In the genomic region with DNA sequence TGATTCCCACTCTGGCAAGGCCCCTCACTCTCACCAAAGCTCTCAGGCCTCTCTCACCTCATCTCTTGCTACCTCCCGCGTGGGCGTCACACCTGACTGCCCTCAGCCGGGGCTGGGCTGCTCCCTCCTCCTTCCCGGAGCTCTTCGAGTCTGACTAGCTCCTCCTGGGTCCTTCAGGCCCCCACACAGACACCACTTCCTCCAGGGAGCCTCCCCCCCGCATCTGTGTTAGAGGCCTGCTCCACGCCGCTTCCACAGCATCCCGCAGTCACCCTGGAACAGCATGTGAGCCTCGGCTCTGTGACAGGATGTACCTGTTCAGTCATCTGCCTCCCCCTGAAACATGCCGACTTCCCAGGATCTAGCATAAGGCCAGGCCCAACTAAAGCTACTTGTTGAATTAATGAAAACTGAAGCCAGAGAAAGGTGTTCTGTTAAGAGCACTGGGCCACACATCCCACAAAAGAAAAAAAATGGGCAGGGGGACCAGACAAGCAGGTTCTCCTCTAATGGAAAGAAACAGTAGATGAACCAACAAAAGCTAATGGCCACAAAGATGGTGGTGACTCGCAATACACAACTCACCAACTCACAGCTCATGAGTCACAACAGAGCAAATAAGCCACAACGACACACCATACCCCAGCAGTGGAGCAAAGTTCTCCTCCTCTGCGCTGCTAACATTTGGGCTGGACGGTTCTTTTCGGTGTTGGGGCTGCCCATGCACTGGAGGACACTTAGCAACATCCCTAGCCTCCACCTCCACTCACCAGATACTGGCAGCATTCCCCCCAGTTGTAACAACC, we compare ENCODE assay signal across 8 cellular contexts. TPM values are rescaled to one million over a fixed set of nuclear protein-coding genes. Genes with fewer than 3 reads are reported as not detected.
DNase-seq lines count a peak whose midpoint lies in the region; ATAC-seq and TF ChIP-seq lines count a peak whose summit lies in the region.

No MANE protein-coding gene starts in this region.

- no peaks in the 10 kb centered on the region for H3K27me3 ChIP-seq in CD8-positive, alpha-beta T cell (ENCODE audit: insufficient read depth, low read length)
- H3K27me3 ChIP-seq in iPS-15b (ENCODE audit: control insufficient read depth, insufficient read depth, low read length), result no peaks in the 10 kb centered on the region

- H3K27ac Mint-ChIP-seq in CD8-positive, alpha-beta T cell, result peak overlapping the region; percentile 98

- H3K27ac ChIP-seq in CD8-positive, alpha-beta T cell (ENCODE audit: low read depth, low read length), result peak overlapping the region; percentile 75
- H3K27ac ChIP-seq in KOPT-K1 (ENCODE audit: low read depth, low read length, poor library complexity, severe bottlenecking), result peak overlapping the region; percentile 100

- H3K27me3 Mint-ChIP-seq in CD8-positive, alpha-beta T cell (ENCODE audit: low read depth), result no peaks in the 10 kb centered on the region

- H3K4me3 Mint-ChIP-seq in CD8-positive, alpha-beta T cell, result peak overlapping the region; percentile 93

- CTCF ChIA-PET in CD8-positive, alpha-beta T cell (lab: Charles Lee), result interaction anchor here (0.9 to 3.9 kb wide), 7 partner anchors 24 to 248 kb away, joined by 3 to 22 read pairs (median 5); a partner anchor contains a TSS

- peak overlapping the region; percentile 74 for H3K4me3 ChIP-seq in CD8-positive, alpha-beta T cell (ENCODE audit: low read depth, low read length)
- H3K4me3 ChIP-seq in iPS-15b (ENCODE audit: low read depth, low read length), result no peak overlapping the region

- intact Hi-C loops in CD8-positive, alpha-beta T cell (cut with DNase I, micrococcal nuclease), result loop anchor here (5.0 to 10.0 kb wide), 3 partner anchors 141 to 396 kb away; a partner anchor contains a TSS

- H3K9ac ChIP-seq in iPS-15b (ENCODE audit: low read depth, low read length), result peak overlapping the region; percentile 24

- peaks cover 68% of the 10 kb centered on the region for H3K4me1 Mint-ChIP-seq in CD8-positive, alpha-beta T cell (ENCODE audit: low read depth)

- H3K4me1 ChIP-seq in CD8-positive, alpha-beta T cell (ENCODE audit: insufficient read depth, low read length), result peaks cover 66% of the 10 kb centered on the region
- peaks cover 6% of the 10 kb centered on the region for H3K4me1 ChIP-seq in iPS-15b (ENCODE audit: control insufficient read depth, insufficient read depth, low read length)

- TF ChIP-seq CTCF in CD8-positive, alpha-beta T cell (IDR thresholded peaks at IDR 0.05), result no peak

- POLR2A ChIA-PET in CD8-positive, alpha-beta T cell (lab: Charles Lee), result interaction anchor here (0.8 to 3.1 kb wide), 8 partner anchors 25 to 152 kb away, joined by 3 to 22 read pairs (median 7); a partner anchor contains a TSS

- peak in 5 of 7 experiments; percentile 33 to 61 (median 54) for DNase-seq in CD8-positive, alpha-beta T cell
- DNase-seq in activated T-cell treated with anti-CD3 and anti-CD28 coated beads for 1 hour (ENCODE audit: low read depth), result peak; percentile 16
- peak; percentile 50 to 59 for DNase-seq in stimulated activated CD8-positive, alpha-beta memory T cell treated with anti-CD3 and anti-CD28 coated beads, Interleukin-2, amount 100 ng/mL, for 48 hours (ENCODE audit: low read depth in 2 of 2)
- DNase-seq in NCI-H1417 treated with DMSO at 0.1 percent for 48 hours (lab: John Stamatoyannopoulos, UW), result no peak

- H3K9me3 ChIP-seq in CD8-positive, alpha-beta T cell (ENCODE audit: low read length), result no peaks in the 10 kb centered on the region
- no peaks in the 10 kb centered on the region for H3K9me3 ChIP-seq in KOPT-K1 (ENCODE audit: insufficient read depth, low read length, poor library complexity, severe bottlenecking)
- no peaks in the 10 kb centered on the region for H3K9me3 ChIP-seq in iPS-15b (ENCODE audit: control insufficient read depth, insufficient read depth, low read length)

- H3K36me3 ChIP-seq in CD8-positive, alpha-beta T cell (ENCODE audit: insufficient read depth, low read length), result no peaks in the 10 kb centered on the region
- peaks cover 25% of the 10 kb centered on the region for H3K36me3 ChIP-seq in KOPT-K1 (ENCODE audit: insufficient read depth, low read length)
- no peaks in the 10 kb centered on the region for H3K36me3 ChIP-seq in iPS-15b (ENCODE audit: control insufficient read depth, insufficient read depth, low read length)

- no peaks in the 10 kb centered on the region for H3K9me3 Mint-ChIP-seq in CD8-positive, alpha-beta T cell

- ATAC-seq in CD8-positive, alpha-beta T cell, result no peak
- ATAC-seq in HG03521 (IDR thresholded peaks at IDR 0.05; ENCODE audit: unreplicated experiment), result no peak
- no peak for ATAC-seq in GM18909 (IDR thresholded peaks at IDR 0.05; ENCODE audit: poor library complexity, unreplicated experiment)

- peaks cover 39% of the 10 kb centered on the region for H3K36me3 Mint-ChIP-seq in CD8-positive, alpha-beta T cell

RNA-seq across cellular contexts. Expression of a gene that starts 3.0 kb away (rescaled TPM):
- 100 to 1,000 TPM; 163 to 172 TPM for total RNA-seq in CD8-positive, alpha-beta T cell

RNA-seq across cellular contexts. Expression of a gene that starts 24.1 kb away (rescaled TPM):
- total RNA-seq in CD8-positive, alpha-beta T cell, result 10 to 100 TPM; 18.8 to 18.9 TPM

RNA-seq across cellular contexts. Expression of a gene that starts 27.3 kb away (rescaled TPM):
- 1 to 10 TPM; 8.9 to 9.3 TPM for total RNA-seq in CD8-positive, alpha-beta T cell

RNA-seq across cellular contexts. Expression of a gene that starts 28.0 kb away (rescaled TPM):
- total RNA-seq in CD8-positive, alpha-beta T cell, result 1 to 10 TPM; 5.2 to 6.0 TPM

RNA-seq across cellular contexts. Expression of a gene that starts 46.5 kb away (rescaled TPM):
- total RNA-seq in CD8-positive, alpha-beta T cell, result not detected
